In the genomic region with DNA sequence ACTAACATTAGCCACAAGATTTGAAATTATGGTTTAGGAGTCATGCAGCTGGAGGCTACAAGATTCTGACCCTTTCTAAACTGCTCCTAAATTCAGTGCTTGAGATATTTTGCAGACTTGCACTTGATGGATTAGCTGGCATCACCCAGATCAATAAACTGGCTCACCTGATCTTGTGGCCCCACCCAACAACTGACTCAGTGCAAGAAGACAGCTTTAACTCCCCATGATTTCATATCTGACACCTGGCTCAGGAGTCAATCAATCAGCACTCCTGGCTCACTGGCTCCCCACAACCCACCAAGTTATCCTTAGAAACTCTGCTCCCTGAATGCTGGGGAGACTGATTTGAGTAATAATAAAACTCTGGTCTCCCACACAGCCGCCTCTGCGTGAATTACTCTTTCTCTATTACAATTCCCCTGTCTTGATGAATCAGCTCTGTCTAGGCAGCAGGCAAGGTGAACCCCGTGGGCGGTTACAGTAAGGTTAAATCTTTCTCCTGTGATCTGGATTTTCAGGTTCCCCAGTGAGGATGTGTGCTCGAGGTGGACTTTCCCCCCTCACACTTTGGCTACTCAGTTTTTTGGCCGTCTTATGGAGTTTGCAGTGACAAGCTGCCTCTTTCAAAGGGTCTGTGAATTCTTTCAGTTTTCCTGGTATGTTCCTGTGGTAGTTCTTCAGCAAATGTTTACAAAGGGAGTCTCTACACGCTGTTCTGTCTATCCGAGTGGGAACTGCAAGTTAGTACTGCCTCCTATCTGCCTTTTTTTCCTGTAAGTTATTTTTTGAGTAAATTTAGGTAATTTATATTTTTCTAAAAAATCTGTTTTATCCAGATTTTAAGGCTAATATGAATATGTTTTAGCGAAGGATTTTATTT, we compare ENCODE assay signal across 28 cellular contexts.
DNase-seq lines count a peak whose midpoint lies in the region; ATAC-seq, FAIRE-seq and TF ChIP-seq lines count a peak whose summit lies in the region.
"Had no signal": no experiment of that assay in that cellular context is flagged by ENCODE, and none has a peak within 500 bp of the region (broad histone marks: within the 10 kb centered on the region; RNA-seq: fewer than 3 reads in every experiment).

No MANE protein-coding gene starts in this region.

- H3K4me3 ChIP-seq in HCT116 (replicated peaks in 1 of 2; ENCODE audit: low read depth in 1 of 2, low read length in 2 of 2) = peak overlapping the region; percentile 22 to 48
- H3K4me3 ChIP-seq in epithelial cell of esophagus (ENCODE audit: low read length) = no peak overlapping the region
- H3K4me3 ChIP-seq in osteoblast (ENCODE audit: insufficient read depth, low read length) = peak overlapping the region; percentile 46
- no peak overlapping the region for H3K4me3 ChIP-seq in Karpas-422 (ENCODE audit: low read length)
- H3K4me3 ChIP-seq: ascending aorta, esophagus squamous epithelium, SJCRH30, skin epidermis, thyroid gland had no signal

- peak; percentile 88 for ATAC-seq in HCT116
- ATAC-seq: activated CD8-positive, alpha-beta memory T cell treated with anti-CD3 and anti-CD28 coated beads, Interleukin-2, amount 10 ng/mL, durations not matched to agents 7 days and 5 days; effector memory CD8-positive, alpha-beta T cell; stimulated activated naive CD8-positive, alpha-beta T cell treated with anti-CD3 and anti-CD28 coated beads, Interleukin-15, Interleukin-2, amounts not matched to agents 100 U/mL and 50 U/mL, for 24 hours; T-cell had no signal

- H3K4me2 ChIP-seq in HCT116 (ENCODE audit: low read length) = peak overlapping the region; percentile 91
- peak overlapping the region; percentile 65 for H3K4me2 ChIP-seq in osteoblast (ENCODE audit: insufficient read depth, low read length)
- no peak overlapping the region for H3K4me2 ChIP-seq in Karpas-422 (ENCODE audit: low read depth, low read length, poor library complexity, severe bottlenecking)

- RAD21 ChIA-PET in HCT116 (lab: Charles Lee; ENCODE audit: low non-redundant PET in 1 of 2, low total read pairs in 2 of 2, uncharacterized antibody in 2 of 2, unreplicated experiment in 2 of 2) = no interaction called here

- H3K9me2 ChIP-seq in HCT116 (ENCODE audit: insufficient read depth) (no peaks in the 10 kb centered on the region), Karpas-422 (replicated peaks; ENCODE audit: insufficient read depth, low read length) (no peaks in the 10 kb centered on the region)

- H3K79me2 ChIP-seq in HCT116 (ENCODE audit: insufficient read depth, low read length) (no peaks in the 10 kb centered on the region), osteoblast (ENCODE audit: insufficient read depth, low read length) (no peaks in the 10 kb centered on the region), Karpas-422 (ENCODE audit: low read length) (no peaks in the 10 kb centered on the region)

- intact Hi-C loops in HCT116 (cut with micrococcal nuclease) = no loop called here

- POLR2A ChIA-PET in HCT116 (lab: Charles Lee) = no interaction called here

- no peak for FAIRE-seq in RCC 7860 (lab: Jason Lieb, UNC)

- no TSS peak for BruUV-seq in HCT116 (replicated peaks; lab: Mats Ljungman, UMichigan)

- H3K36me3 ChIP-seq in HCT116 (ENCODE audit: control insufficient read depth in 1 of 2, insufficient read depth in 2 of 2, low read length in 2 of 2) = no peaks in the 10 kb centered on the region
- H3K36me3 ChIP-seq in osteoblast (ENCODE audit: insufficient read depth, low read length) = no peaks in the 10 kb centered on the region
- no peaks in the 10 kb centered on the region for H3K36me3 ChIP-seq in Karpas-422 (ENCODE audit: insufficient read depth, low read length)
- H3K36me3 ChIP-seq: ascending aorta, esophagus squamous epithelium, SJCRH30, thyroid gland had no signal

- TF ChIP-seq POLR2A in HCT116 (IDR thresholded peaks at IDR 0.05; ENCODE audit: borderline replicate concordance, extremely low read depth, insufficient read depth, insufficient read length) = no peak

- H3K9me3 ChIP-seq in HCT116 (ENCODE audit: control insufficient read depth in 1 of 2, insufficient read depth in 1 of 2, low read depth in 1 of 2, low read length in 2 of 2) (no peaks in the 10 kb centered on the region), osteoblast (ENCODE audit: low read depth, low read length) (no peaks in the 10 kb centered on the region), Karpas-422 (ENCODE audit: low read length) (peaks cover 14% of the 10 kb centered on the region; the same call in 1 of the 2 replicates)
- H3K9me3 ChIP-seq: ascending aorta, esophagus squamous epithelium, SJCRH30, thyroid gland had no signal

- no peaks in the 10 kb centered on the region for H3K27me3 ChIP-seq in HCT116 (ENCODE audit: insufficient read depth, low read length)
- H3K27me3 ChIP-seq in osteoblast (ENCODE audit: insufficient read depth, low read length) = no peaks in the 10 kb centered on the region
- H3K27me3 ChIP-seq in Karpas-422 (ENCODE audit: low read length) = no peaks in the 10 kb centered on the region
- H3K27me3 ChIP-seq: ascending aorta, esophagus squamous epithelium, SJCRH30, thyroid gland had no signal

- peak overlapping the region; percentile 98 for H2AFZ ChIP-seq in HCT116 (ENCODE audit: low read depth, low read length, poor library complexity, severe bottlenecking)
- H2AFZ ChIP-seq in osteoblast (ENCODE audit: low read length) = peak overlapping the region; percentile 41
- H2AFZ ChIP-seq in Karpas-422 (ENCODE audit: low read length) = no peak overlapping the region

- CTCF ChIA-PET in HCT116 (lab: Charles Lee) = no interaction called here

- no peak; a peak in 1 of 6 replicates for TF ChIP-seq CTCF in HCT116 (IDR thresholded peaks at IDR 0.05 in 2 of 3, conservative IDR thresholded peaks at IDR 0.05 in 1 of 3; ENCODE audit: borderline replicate concordance in 1 of 3, insufficient read depth in 1 of 3, low read depth in 2 of 3, low read length in 2 of 3)
- no peak for TF ChIP-seq CTCF in epithelial cell of esophagus (IDR thresholded peaks at IDR 0.05; ENCODE audit: insufficient read depth, low read depth, low read length, missing control alignments)
- no peak for TF ChIP-seq CTCF in osteoblast (IDR thresholded peaks at IDR 0.05; ENCODE audit: extremely low read depth, low read depth, low read length)

- H4K20me1 ChIP-seq in HCT116 (ENCODE audit: insufficient read depth) (no peaks in the 10 kb centered on the region), osteoblast (ENCODE audit: insufficient read depth, low read length) (no peaks in the 10 kb centered on the region), Karpas-422 (ENCODE audit: insufficient read depth, low read depth, low read length) (no peaks in the 10 kb centered on the region)

- peak overlapping the region; percentile 43 for H3K9ac ChIP-seq in HCT116 (ENCODE audit: low read length)
- no peak overlapping the region for H3K9ac ChIP-seq in Karpas-422 (ENCODE audit: low read length)

- TF ChIP-seq RAD21 in HCT116 (IDR thresholded peaks at IDR 0.05; ENCODE audit: low read depth) = no peak

- H3K4me1 ChIP-seq in HCT116 (ENCODE audit: control insufficient read depth in 1 of 2, insufficient read depth in 2 of 2, low read length in 2 of 2) = peaks cover 12 to 16% of the 10 kb centered on the region in 2 experiments; a peak in 3 of 4 replicates
- peaks cover 6% of the 10 kb centered on the region for H3K4me1 ChIP-seq in osteoblast (ENCODE audit: insufficient read depth, low read length)
- H3K4me1 ChIP-seq in Karpas-422 (ENCODE audit: low read length) = no peaks in the 10 kb centered on the region
- H3K4me1 ChIP-seq: ascending aorta, esophagus squamous epithelium, SJCRH30, thyroid gland had no signal

- H3K27ac ChIP-seq in HCT116 (ENCODE audit: low read depth, low read length) = 0 out of 2 replicates have a peak overlapping the region, but pooled peaks have one; percentile 25
- H3K27ac ChIP-seq in osteoblast (ENCODE audit: low read depth, low read length) = no peak overlapping the region
- H3K27ac ChIP-seq in Karpas-422 (ENCODE audit: low read length) = no peak overlapping the region
- H3K27ac ChIP-seq: ascending aorta, esophagus squamous epithelium, SJCRH30, skin epidermis, thyroid gland had no signal

- peak; percentile 34 for DNase-seq in HCT116 (ENCODE audit: low read depth, low spot score)
- DNase-seq in RCC 7860 (ENCODE audit: low spot score) = peak; percentile 2
- DNase-seq in epithelial cell of esophagus (ENCODE audit: low read depth) = peak; percentile 58
- DNase-seq in osteoblast (ENCODE audit: insufficient read length, low spot score, missing footprints) = peak; percentile 6
- no peak for DNase-seq in medulla oblongata (ENCODE audit: extremely low spot score)
- no peak for DNase-seq in NOMO-1 treated with dmso at 0.1 percent for 144 hours (lab: John Stamatoyannopoulos, UW; ENCODE audit: unreplicated experiment)
- no peak for DNase-seq in Karpas-422
- DNase-seq: activated CD4-positive, CD25-positive, alpha-beta regulatory T cell treated with anti-CD3 and anti-CD28 coated beads, Interleukin-2, amount 50 U/mL, for 72 hours; activated CD8-positive, alpha-beta memory T cell treated with anti-CD3 and anti-CD28 coated beads, Interleukin-2, amount 10 ng/mL, durations not matched to agents 7 days and 5 days; activated naive CD4-positive, alpha-beta T cell treated with anti-CD3 and anti-CD28 coated beads, Interleukin-2, amount 50 U/mL, for 16 hours; CD4-positive, alpha-beta memory T cell; DMS153; effector memory CD8-positive, alpha-beta T cell; esophagus squamous epithelium; GF-D8; HFFc6; Kasumi-1; midbrain; NCI-H1092; NCI-H2029; NCI-H345; NCI-H82; SJCRH30; stimulated activated naive CD8-positive, alpha-beta T cell treated with anti-CD3 and anti-CD28 coated beads, Interleukin-15, Interleukin-2, amounts not matched to agents 100 U/mL and 50 U/mL, for 24 hours; T-cell; thyroid gland had no signal

TF ChIP-seq in HCT116, 20 proteins besides CTCF, POLR2A, EP300 and RAD21 (continues in another document):
- no peak for TF ChIP-seq POLR2AphosphoS5 (IDR thresholded peaks at IDR 0.05; ENCODE audit: low read depth, low read length)
- no peak for TF ChIP-seq CBX3 (IDR thresholded peaks at IDR 0.05; ENCODE audit: low read depth)
- TF ChIP-seq ELF1 (IDR thresholded peaks at IDR 0.05; ENCODE audit: borderline replicate concordance, low read depth) = no peak
- TF ChIP-seq, protein P1, sequence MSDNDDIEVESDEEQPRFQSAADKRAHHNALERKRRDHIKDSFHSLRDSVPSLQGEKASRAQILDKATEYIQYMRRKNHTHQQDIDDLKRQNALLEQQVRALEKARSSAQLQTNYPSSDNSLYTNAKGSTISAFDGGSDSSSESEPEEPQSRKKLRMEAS (IDR thresholded peaks at IDR 0.05) = peak; percentile 24; the same call in 1 of the 2 replicates
- peak; percentile 26; the same call in 1 of the 2 replicates for TF ChIP-seq JUND (IDR thresholded peaks at IDR 0.05)
- TF ChIP-seq YY1 (IDR thresholded peaks at IDR 0.05; ENCODE audit: extremely low read depth, insufficient replicate concordance, low read depth, low read length) = no peak
- peak; percentile 84 for TF ChIP-seq EGR1 (IDR thresholded peaks at IDR 0.05; ENCODE audit: low read depth)
- no peak for TF ChIP-seq EZH2 (IDR thresholded peaks at IDR 0.05)
- no peak for TF ChIP-seq CEBPB (IDR thresholded peaks at IDR 0.05; ENCODE audit: low read depth)
- TF ChIP-seq FOSL1 (IDR thresholded peaks at IDR 0.05; ENCODE audit: low read depth) = peak; percentile 30; the same call in 1 of the 2 replicates
- no peak for TF ChIP-seq EZH2phosphoT487 (IDR thresholded peaks at IDR 0.05; ENCODE audit: borderline replicate concordance)

Comparison
In these comparisons a context has a peak if more than half of its experiments do, and no peak if none do; other contexts are left out.
1. DNase-seq: peak in HCT116 (single experiment), RCC 7860 (single experiment), epithelial cell of esophagus (single experiment) and osteoblast (single experiment); none in medulla oblongata (single experiment), NOMO-1 treated with dmso at 0.1 percent for 144 hours (single experiment) and Karpas-422 (single experiment).
2. H3K4me3 ChIP-seq: peak in HCT116 (2 of 2) and osteoblast (single experiment); none in epithelial cell of esophagus (single experiment) and Karpas-422 (single experiment).